In genomic region chr9:35756743-35757526, GRCh38 we compare ENCODE assay signal across 1 cellular context.
TF ChIP-seq lines count a peak whose summit lies in the region.

No MANE protein-coding gene starts in this region.

TF ChIP-seq in GM12878, 131 proteins besides CTCF, POLR2A, EP300 and RAD21 (continued from another document and continues in another):
- TF ChIP-seq IRF4 (IDR thresholded peaks at IDR 0.05; ENCODE audit: low read depth, low read length) (no peak), HDGF (IDR thresholded peaks at IDR 0.05) (peak; percentile 96), SUZ12 (IDR thresholded peaks at IDR 0.05; ENCODE audit: unreplicated experiment) (no peak), TCF3 (IDR thresholded peaks at IDR 0.05; ENCODE audit: borderline replicate concordance, insufficient read depth, low read depth, low read length) (peak; percentile 73; the same call in 1 of the 2 replicates), E4F1 (IDR thresholded peaks at IDR 0.05; ENCODE audit: borderline replicate concordance, partially characterized antibody) (no peak), CHD4 (IDR thresholded peaks at IDR 0.05) (no peak), TCF7 (IDR thresholded peaks at IDR 0.05; ENCODE audit: borderline replicate concordance) (no peak), MYB (IDR thresholded peaks at IDR 0.05; ENCODE audit: borderline replicate concordance, low read depth, low read length) (no peak), RELB (IDR thresholded peaks at IDR 0.05; ENCODE audit: low read depth) (peak; percentile 56; the same call in 1 of the 2 replicates), EZH2 (IDR thresholded peaks at IDR 0.05; ENCODE audit: borderline replicate concordance, control insufficient read depth, low read depth, low read length) (no peak), RUNX3 (IDR thresholded peaks at IDR 0.05; ENCODE audit: low read length) (no peak; the same call in 1 of the 2 replicates), FOS (IDR thresholded peaks at IDR 0.05; ENCODE audit: borderline replicate concordance, extremely low read depth, insufficient read length) (no peak), STAT3 (IDR thresholded peaks at IDR 0.05; ENCODE audit: low read depth, low read length) (no peak), NRF1 (conservative IDR thresholded peaks at IDR 0.05; ENCODE audit: low read depth, low read length) (no peak), ZNF384 (IDR thresholded peaks at IDR 0.05; ENCODE audit: borderline replicate concordance, low read depth, low read length) (no peak), CBX3 (IDR thresholded peaks at IDR 0.05; ENCODE audit: borderline replicate concordance, low read depth) (no peak), ZNF207 (IDR thresholded peaks at IDR 0.05; ENCODE audit: borderline replicate concordance) (no peak), CUX1 (IDR thresholded peaks at IDR 0.05; ENCODE audit: insufficient replicate concordance, low read depth, low read length) (no peak), YBX1 (IDR thresholded peaks at IDR 0.05) (no peak), HDAC6 (IDR thresholded peaks at IDR 0.05; ENCODE audit: unreplicated experiment) (no peak), PAX5 (IDR thresholded peaks at IDR 0.05; ENCODE audit: borderline replicate concordance, low read depth, low read length) (no peak)
- TF ChIP-seq, protein P1, sequence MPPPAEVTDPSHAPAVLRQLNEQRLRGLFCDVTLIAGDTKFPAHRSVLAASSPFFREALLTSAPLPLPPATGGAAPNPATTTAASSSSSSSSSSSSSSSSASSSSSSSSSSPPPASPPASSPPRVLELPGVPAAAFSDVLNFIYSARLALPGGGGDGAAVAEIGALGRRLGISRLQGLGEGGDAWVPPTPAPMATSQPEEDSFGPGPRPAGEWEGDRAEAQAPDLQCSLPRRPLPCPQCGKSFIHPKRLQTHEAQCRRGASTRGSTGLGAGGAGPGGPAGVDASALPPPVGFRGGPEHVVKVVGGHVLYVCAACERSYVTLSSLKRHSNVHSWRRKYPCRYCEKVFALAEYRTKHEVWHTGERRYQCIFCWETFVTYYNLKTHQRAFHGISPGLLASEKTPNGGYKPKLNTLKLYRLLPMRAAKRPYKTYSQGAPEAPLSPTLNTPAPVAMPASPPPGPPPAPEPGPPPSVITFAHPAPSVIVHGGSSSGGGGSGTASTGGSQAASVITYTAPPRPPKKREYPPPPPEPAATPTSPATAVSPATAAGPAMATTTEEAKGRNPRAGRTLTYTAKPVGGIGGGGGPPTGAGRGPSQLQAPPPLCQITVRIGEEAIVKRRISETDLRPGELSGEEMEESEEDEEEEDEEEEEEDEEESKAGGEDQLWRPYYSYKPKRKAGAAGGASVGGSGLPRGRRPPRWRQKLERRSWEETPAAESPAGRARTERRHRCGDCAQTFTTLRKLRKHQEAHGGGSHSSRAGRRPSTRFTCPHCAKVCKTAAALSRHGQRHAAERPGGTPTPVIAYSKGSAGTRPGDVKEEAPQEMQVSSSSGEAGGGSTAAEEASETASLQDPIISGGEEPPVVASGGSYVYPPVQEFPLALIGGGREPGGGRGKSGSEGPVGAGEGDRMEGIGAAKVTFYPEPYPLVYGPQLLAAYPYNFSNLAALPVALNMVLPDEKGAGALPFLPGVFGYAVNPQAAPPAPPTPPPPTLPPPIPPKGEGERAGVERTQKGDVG (CRISPR knock-in tag; IDR thresholded peaks at IDR 0.05) = no peak
- TF ChIP-seq, protein P2, sequence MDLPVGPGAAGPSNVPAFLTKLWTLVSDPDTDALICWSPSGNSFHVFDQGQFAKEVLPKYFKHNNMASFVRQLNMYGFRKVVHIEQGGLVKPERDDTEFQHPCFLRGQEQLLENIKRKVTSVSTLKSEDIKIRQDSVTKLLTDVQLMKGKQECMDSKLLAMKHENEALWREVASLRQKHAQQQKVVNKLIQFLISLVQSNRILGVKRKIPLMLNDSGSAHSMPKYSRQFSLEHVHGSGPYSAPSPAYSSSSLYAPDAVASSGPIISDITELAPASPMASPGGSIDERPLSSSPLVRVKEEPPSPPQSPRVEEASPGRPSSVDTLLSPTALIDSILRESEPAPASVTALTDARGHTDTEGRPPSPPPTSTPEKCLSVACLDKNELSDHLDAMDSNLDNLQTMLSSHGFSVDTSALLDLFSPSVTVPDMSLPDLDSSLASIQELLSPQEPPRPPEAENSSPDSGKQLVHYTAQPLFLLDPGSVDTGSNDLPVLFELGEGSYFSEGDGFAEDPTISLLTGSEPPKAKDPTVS (IDR thresholded peaks at IDR 0.05; ENCODE audit: low read depth, low read length) = no peak
- TF ChIP-seq, protein P3, sequence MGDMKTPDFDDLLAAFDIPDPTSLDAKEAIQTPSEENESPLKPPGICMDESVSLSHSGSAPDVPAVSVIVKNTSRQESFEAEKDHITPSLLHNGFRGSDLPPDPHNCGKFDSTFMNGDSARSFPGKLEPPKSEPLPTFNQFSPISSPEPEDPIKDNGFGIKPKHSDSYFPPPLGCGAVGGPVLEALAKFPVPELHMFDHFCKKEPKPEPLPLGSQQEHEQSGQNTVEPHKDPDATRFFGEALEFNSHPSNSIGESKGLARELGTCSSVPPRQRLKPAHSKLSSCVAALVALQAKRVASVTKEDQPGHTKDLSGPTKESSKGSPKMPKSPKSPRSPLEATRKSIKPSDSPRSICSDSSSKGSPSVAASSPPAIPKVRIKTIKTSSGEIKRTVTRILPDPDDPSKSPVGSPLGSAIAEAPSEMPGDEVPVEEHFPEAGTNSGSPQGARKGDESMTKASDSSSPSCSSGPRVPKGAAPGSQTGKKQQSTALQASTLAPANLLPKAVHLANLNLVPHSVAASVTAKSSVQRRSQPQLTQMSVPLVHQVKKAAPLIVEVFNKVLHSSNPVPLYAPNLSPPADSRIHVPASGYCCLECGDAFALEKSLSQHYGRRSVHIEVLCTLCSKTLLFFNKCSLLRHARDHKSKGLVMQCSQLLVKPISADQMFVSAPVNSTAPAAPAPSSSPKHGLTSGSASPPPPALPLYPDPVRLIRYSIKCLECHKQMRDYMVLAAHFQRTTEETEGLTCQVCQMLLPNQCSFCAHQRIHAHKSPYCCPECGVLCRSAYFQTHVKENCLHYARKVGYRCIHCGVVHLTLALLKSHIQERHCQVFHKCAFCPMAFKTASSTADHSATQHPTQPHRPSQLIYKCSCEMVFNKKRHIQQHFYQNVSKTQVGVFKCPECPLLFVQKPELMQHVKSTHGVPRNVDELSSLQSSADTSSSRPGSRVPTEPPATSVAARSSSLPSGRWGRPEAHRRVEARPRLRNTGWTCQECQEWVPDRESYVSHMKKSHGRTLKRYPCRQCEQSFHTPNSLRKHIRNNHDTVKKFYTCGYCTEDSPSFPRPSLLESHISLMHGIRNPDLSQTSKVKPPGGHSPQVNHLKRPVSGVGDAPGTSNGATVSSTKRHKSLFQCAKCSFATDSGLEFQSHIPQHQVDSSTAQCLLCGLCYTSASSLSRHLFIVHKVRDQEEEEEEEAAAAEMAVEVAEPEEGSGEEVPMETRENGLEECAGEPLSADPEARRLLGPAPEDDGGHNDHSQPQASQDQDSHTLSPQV (IDR thresholded peaks at IDR 0.05) = no peak
- TF ChIP-seq, protein P4, sequence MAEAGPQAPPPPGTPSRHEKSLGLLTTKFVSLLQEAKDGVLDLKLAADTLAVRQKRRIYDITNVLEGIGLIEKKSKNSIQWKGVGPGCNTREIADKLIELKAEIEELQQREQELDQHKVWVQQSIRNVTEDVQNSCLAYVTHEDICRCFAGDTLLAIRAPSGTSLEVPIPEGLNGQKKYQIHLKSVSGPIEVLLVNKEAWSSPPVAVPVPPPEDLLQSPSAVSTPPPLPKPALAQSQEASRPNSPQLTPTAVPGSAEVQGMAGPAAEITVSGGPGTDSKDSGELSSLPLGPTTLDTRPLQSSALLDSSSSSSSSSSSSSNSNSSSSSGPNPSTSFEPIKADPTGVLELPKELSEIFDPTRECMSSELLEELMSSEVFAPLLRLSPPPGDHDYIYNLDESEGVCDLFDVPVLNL (IDR thresholded peaks at IDR 0.05; ENCODE audit: low read depth, low read length) = 0 out of 2 replicates have a peak, but pooled peaks have one; percentile 19
- TF ChIP-seq, protein P5, sequence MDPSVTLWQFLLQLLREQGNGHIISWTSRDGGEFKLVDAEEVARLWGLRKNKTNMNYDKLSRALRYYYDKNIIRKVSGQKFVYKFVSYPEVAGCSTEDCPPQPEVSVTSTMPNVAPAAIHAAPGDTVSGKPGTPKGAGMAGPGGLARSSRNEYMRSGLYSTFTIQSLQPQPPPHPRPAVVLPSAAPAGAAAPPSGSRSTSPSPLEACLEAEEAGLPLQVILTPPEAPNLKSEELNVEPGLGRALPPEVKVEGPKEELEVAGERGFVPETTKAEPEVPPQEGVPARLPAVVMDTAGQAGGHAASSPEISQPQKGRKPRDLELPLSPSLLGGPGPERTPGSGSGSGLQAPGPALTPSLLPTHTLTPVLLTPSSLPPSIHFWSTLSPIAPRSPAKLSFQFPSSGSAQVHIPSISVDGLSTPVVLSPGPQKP (IDR thresholded peaks at IDR 0.05; ENCODE audit: low read depth, low read length) = no peak
- TF ChIP-seq, protein P6, sequence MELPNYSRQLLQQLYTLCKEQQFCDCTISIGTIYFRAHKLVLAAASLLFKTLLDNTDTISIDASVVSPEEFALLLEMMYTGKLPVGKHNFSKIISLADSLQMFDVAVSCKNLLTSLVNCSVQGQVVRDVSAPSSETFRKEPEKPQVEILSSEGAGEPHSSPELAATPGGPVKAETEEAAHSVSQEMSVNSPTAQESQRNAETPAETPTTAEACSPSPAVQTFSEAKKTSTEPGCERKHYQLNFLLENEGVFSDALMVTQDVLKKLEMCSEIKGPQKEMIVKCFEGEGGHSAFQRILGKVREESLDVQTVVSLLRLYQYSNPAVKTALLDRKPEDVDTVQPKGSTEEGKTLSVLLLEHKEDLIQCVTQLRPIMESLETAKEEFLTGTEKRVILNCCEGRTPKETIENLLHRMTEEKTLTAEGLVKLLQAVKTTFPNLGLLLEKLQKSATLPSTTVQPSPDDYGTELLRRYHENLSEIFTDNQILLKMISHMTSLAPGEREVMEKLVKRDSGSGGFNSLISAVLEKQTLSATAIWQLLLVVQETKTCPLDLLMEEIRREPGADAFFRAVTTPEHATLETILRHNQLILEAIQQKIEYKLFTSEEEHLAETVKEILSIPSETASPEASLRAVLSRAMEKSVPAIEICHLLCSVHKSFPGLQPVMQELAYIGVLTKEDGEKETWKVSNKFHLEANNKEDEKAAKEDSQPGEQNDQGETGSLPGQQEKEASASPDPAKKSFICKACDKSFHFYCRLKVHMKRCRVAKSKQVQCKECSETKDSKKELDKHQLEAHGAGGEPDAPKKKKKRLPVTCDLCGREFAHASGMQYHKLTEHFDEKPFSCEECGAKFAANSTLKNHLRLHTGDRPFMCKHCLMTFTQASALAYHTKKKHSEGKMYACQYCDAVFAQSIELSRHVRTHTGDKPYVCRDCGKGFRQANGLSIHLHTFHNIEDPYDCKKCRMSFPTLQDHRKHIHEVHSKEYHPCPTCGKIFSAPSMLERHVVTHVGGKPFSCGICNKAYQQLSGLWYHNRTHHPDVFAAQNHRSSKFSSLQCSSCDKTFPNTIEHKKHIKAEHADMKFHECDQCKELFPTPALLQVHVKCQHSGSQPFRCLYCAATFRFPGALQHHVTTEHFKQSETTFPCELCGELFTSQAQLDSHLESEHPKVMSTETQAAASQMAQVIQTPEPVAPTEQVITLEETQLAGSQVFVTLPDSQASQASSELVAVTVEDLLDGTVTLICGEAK (IDR thresholded peaks at IDR 0.05; ENCODE audit: borderline replicate concordance) = no peak
